In the genomic region with DNA sequence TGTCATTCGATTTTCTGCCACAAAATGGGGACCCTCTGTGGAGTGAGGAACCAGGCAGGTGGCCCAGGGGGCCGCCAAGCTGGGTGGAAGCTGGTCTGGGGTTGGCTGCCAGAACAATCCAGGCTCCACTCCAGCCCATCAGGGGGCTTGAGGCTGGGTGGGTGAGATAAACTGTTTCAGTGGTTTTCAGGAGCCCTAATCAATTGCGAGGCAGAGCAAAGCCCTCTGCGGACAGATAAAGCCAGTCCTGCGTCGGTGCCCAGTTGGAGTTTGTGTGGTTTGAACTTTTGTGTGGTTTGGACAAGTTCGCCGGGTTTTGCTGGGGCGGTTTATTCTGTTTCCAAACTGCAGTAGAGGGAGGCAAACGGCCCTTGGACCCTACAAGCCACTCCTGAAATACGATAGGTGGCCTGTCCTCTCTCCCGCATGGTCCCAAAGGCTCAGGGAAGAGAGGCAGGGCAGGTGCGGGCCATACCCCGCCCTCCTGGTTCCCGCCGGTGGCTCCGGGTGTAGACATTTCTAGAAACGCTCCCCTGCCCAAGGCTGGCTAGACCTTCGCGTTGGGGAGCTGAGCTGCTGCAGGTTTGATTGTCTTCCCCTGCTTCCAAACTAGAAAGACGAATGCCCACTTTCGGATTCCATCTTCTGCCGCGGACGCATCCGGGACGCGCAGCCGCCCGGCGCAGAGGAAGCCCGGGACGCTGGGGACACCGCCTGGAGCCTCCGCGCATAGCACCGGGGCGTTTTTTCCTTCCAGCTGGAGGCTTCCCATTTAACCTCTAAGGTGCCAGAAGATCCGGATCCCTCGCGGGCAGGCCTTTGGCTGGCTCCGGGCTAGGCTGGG, we compare ENCODE assay signal across 8 cellular contexts.
DNase-seq lines count a peak whose midpoint lies in the region; TF ChIP-seq lines count a peak whose summit lies in the region.

No MANE protein-coding gene starts in this region.

- POLR2A ChIA-PET in BJ (lab: Charles Lee), result interaction anchor here (0.6 kb wide), 2 partner anchors 9 to 100 kb away, joined by 3 read pairs; no protein-coding TSS in a partner anchor

- H3K36me3 ChIP-seq in BJ (ENCODE audit: control insufficient read depth, insufficient read depth, low read length) (no peaks in the 10 kb centered on the region), H7 (replicated peaks; ENCODE audit: control insufficient read depth, insufficient read depth, low read length) (no peaks in the 10 kb centered on the region)

- H3K4me3 ChIP-seq in BJ (ENCODE audit: low read depth, low read length), result peak overlapping the region; percentile 40
- H3K4me3 ChIP-seq in H7 (ENCODE audit: insufficient read depth, low read depth, low read length), result peak overlapping the region; percentile 42

- DNase-seq in BJ (ENCODE audit: low read depth) (no peak), H7 (peak; percentile 96), NCI-H460 (ENCODE audit: extremely low read depth, low read depth) (peak; percentile 62), medulla oblongata (ENCODE audit: extremely low spot score) (peak; percentile 63), mesenteric fat pad (ENCODE audit: low spot score) (no peak)
- peak; percentile 59 to 66 for DNase-seq in activated CD4-positive, alpha-beta T cell treated with anti-CD3 and anti-CD28 coated beads, Interleukin-2, amount 50 U/mL, for 48 hours
- DNase-seq in effector CD8-positive, alpha-beta T cell (lab: John Stamatoyannopoulos, UW), result peak; percentile 26
- DNase-seq in stimulated activated CD4-positive, alpha-beta T cell treated with anti-CD3 and anti-CD28 coated beads, TNF-alpha, amount 100 ng/mL, for 48 hours (ENCODE audit: low read depth in 3 of 3), result peak; percentile 9 to 41 (median 28)

- H3K27me3 ChIP-seq in BJ (ENCODE audit: control insufficient read depth, insufficient read depth, low read length) (no peaks in the 10 kb centered on the region), H7 (ENCODE audit: control insufficient read depth, insufficient read depth, low read length) (peaks cover 18% of the 10 kb centered on the region; the same call in 1 of the 2 replicates)

- peak; percentile 77 for TF ChIP-seq CTCF in BJ (IDR thresholded peaks at IDR 0.05; ENCODE audit: insufficient read depth, low read depth, low read length)

- CTCF ChIA-PET in BJ (lab: Yijun Ruan, JAX), result interaction anchor here (0.6 to 1.2 kb wide), 9 partner anchors 9 to 1004 kb away, joined by 3 to 5 read pairs (median 3); no protein-coding TSS in a partner anchor

Comparison
In these comparisons a context has a peak if more than half of its experiments do, and no peak if none do; other contexts are left out.
1. DNase-seq: peak in H7 (single experiment), NCI-H460 (single experiment), activated CD4-positive, alpha-beta T cell treated with anti-CD3 and anti-CD28 coated beads, Interleukin-2, amount 50 U/mL, for 48 hours (2 of 2), effector CD8-positive, alpha-beta T cell (single experiment), medulla oblongata (single experiment) and stimulated activated CD4-positive, alpha-beta T cell treated with anti-CD3 and anti-CD28 coated beads, TNF-alpha, amount 100 ng/mL, for 48 hours (3 of 3); none in BJ (single experiment) and mesenteric fat pad (single experiment).